Comparison of ENCODE assay signal across 8 cellular contexts in genomic region chr4:742742-743311, GRCh38. TPM values are rescaled to one million over a fixed set of nuclear protein-coding genes. Genes with fewer than 3 reads are reported as not detected.
DNase-seq lines count a peak whose midpoint lies in the region; ATAC-seq and TF ChIP-seq lines count a peak whose summit lies in the region.

No MANE protein-coding gene starts in this region.

- 62% methylated on average over 14 of the region's 26 CpGs for WGBS in suprapubic skin

- H3K36me3 ChIP-seq in CD8-positive, alpha-beta memory T cell (ENCODE audit: insufficient read depth, low read length) = peaks cover 2% of the 10 kb centered on the region
- H3K36me3 ChIP-seq in neural progenitor cell (no peaks in the 10 kb centered on the region), suprapubic skin (peaks cover 52% of the 10 kb centered on the region)

- no peak overlapping the region for H2AFZ ChIP-seq in neural progenitor cell (replicated peaks)

- no peaks in the 10 kb centered on the region for H3K4me1 ChIP-seq in CD8-positive, alpha-beta memory T cell (ENCODE audit: insufficient read depth, low read length)
- H3K4me1 ChIP-seq in neural progenitor cell (no peaks in the 10 kb centered on the region), suprapubic skin (no peaks in the 10 kb centered on the region)

- no peak overlapping the region for H3K4me2 ChIP-seq in neural progenitor cell

- peak; percentile 61 for ATAC-seq in GM21786 (IDR thresholded peaks at IDR 0.05; ENCODE audit: unreplicated experiment)
- ATAC-seq in GM19455 (IDR thresholded peaks at IDR 0.05; ENCODE audit: unreplicated experiment) = no peak

- peaks cover 14% of the 10 kb centered on the region for H4K20me1 ChIP-seq in neural progenitor cell (ENCODE audit: low read depth)

- no peak overlapping the region for H3K9ac ChIP-seq in neural progenitor cell

- peaks cover 0 to 30% (median 3%) of the 10 kb centered on the region in 3 donors for H3K36me3 Mint-ChIP-seq in CD8-positive, alpha-beta memory T cell
- H3K36me3 Mint-ChIP-seq in neural progenitor cell = peaks cover 20% of the 10 kb centered on the region

- peak overlapping the region in 2 of 8 donors; percentile 9 to 17 for H3K27ac Mint-ChIP-seq in CD8-positive, alpha-beta memory T cell
- H3K27ac Mint-ChIP-seq in neural progenitor cell = no peak overlapping the region

- H3K4me3 Mint-ChIP-seq in CD8-positive, alpha-beta memory T cell = no peak overlapping the region
- no peak overlapping the region for H3K4me3 Mint-ChIP-seq in neural progenitor cell

- H3K4me1 Mint-ChIP-seq in CD8-positive, alpha-beta memory T cell = peaks cover 0 to 4% (median under 1%) of the 10 kb centered on the region in 3 donors
- H3K4me1 Mint-ChIP-seq in neural progenitor cell = peaks cover 1% of the 10 kb centered on the region

- peak; percentile 82 for TF ChIP-seq CTCF in neural progenitor cell (IDR thresholded peaks at IDR 0.05)
- peak; percentile 53 to 91 for TF ChIP-seq CTCF in suprapubic skin (IDR thresholded peaks at IDR 0.05)

- no peaks in the 10 kb centered on the region for H3K9me3 Mint-ChIP-seq in CD8-positive, alpha-beta memory T cell
- H3K9me3 Mint-ChIP-seq in neural progenitor cell = peaks cover 4% of the 10 kb centered on the region

- POLR2A ChIA-PET in CD8-positive, alpha-beta memory T cell (lab: Charles Lee) = interaction anchor here (1.5 kb wide), 1 partner anchor 244 kb away, joined by 9 read pairs; the partner anchor contains the start of gene IDUA

- H3K27ac ChIP-seq in CD8-positive, alpha-beta memory T cell (ENCODE audit: low read depth, low read length) = no peak overlapping the region
- H3K27ac ChIP-seq in neural progenitor cell = no peak overlapping the region
- H3K27ac ChIP-seq in suprapubic skin = no peak overlapping the region

- H3K4me3 ChIP-seq in CD8-positive, alpha-beta memory T cell (ENCODE audit: low read length) = no peak overlapping the region
- no peak overlapping the region for H3K4me3 ChIP-seq in neural progenitor cell
- no peak overlapping the region for H3K4me3 ChIP-seq in suprapubic skin

- H3K9me3 ChIP-seq in CD8-positive, alpha-beta memory T cell (ENCODE audit: low read length) = no peaks in the 10 kb centered on the region
- H3K9me3 ChIP-seq in neural progenitor cell (ENCODE audit: low read depth) (no peaks in the 10 kb centered on the region), suprapubic skin (no peaks in the 10 kb centered on the region)

- H3K27me3 ChIP-seq in CD8-positive, alpha-beta memory T cell (ENCODE audit: insufficient read depth, low read length, poor library complexity, severe bottlenecking) = no peaks in the 10 kb centered on the region
- H3K27me3 ChIP-seq in neural progenitor cell = no peaks in the 10 kb centered on the region
- H3K27me3 ChIP-seq in suprapubic skin = no peaks in the 10 kb centered on the region

- peak; percentile 63 to 83 (median 66) for DNase-seq in CD8-positive, alpha-beta memory T cell
- DNase-seq in NOMO-1 treated with DMSO at 0.1 percent for 48 hours (lab: John Stamatoyannopoulos, UW; ENCODE audit: unreplicated experiment) = peak; percentile 29
- peak; percentile 45 for DNase-seq in activated CD8-positive, alpha-beta memory T cell treated with anti-CD3 and anti-CD28 coated beads, Interleukin-2, amount 50 U/mL, for 1 hour (ENCODE audit: extremely low read depth)
- DNase-seq in erythroblast (lab: John Stamatoyannopoulos, UW) = peak; percentile 64 to 80
- peak; percentile 67 for DNase-seq in neural progenitor cell (ENCODE audit: low spot score)
- no peak for DNase-seq in suprapubic skin (ENCODE audit: low spot score in 2 of 2)

- H3F3A ChIP-seq in neural progenitor cell (ENCODE audit: low read depth) = peaks cover 16% of the 10 kb centered on the region

- CTCF ChIA-PET in CD8-positive, alpha-beta memory T cell (lab: Charles Lee) = interaction anchor here (0.6 to 5.4 kb wide), 24 partner anchors 9 to 523 kb away, joined by 3 to 60 read pairs (median 4); partner anchors contain the start of genes GAK, IDUA and TMEM175

- TF ChIP-seq EP300 in suprapubic skin (IDR thresholded peaks at IDR 0.05) = no peak

- no peaks in the 10 kb centered on the region for H3K27me3 Mint-ChIP-seq in CD8-positive, alpha-beta memory T cell
- peaks cover 4% of the 10 kb centered on the region for H3K27me3 Mint-ChIP-seq in neural progenitor cell (ENCODE audit: insufficient read depth, low read depth)

- TF ChIP-seq POLR2A in erythroblast (IDR thresholded peaks at IDR 0.05; ENCODE audit: low read length) (no peak), suprapubic skin (IDR thresholded peaks at IDR 0.05) (no peak)

- no peaks in the 10 kb centered on the region for H3K79me2 ChIP-seq in neural progenitor cell (ENCODE audit: low read depth)

RNA-seq across cellular contexts. Expression of gene PCGF3, which starts 37.2 kb away (rescaled TPM):
- 10 to 100 TPM; 24.7 to 26.1 TPM for total RNA-seq in CD8-positive, alpha-beta memory T cell
- polyA plus RNA-seq in CD8-positive, alpha-beta memory T cell = 4.8 TPM
- total RNA-seq in neural progenitor cell (ENCODE audit: low replicate concordance) = 44.7 and 59.1 TPM in 2 replicates
- 100 to 1,000 TPM in 1 of 4 donors, 10 to 100 TPM in 3; 59.7 to 152 (median 71.2) TPM for total RNA-seq in suprapubic skin

RNA-seq across cellular contexts. Expression of gene SLC49A3, which starts 53.9 kb away (rescaled TPM):
- 1 to 10 TPM in 1 of 2 experiments, under 1 TPM in 1; 0.80 to 1.1 TPM for total RNA-seq in CD8-positive, alpha-beta memory T cell
- polyA plus RNA-seq in CD8-positive, alpha-beta memory T cell = 0.52 TPM
- total RNA-seq in neural progenitor cell (ENCODE audit: low replicate concordance) (1.9 and 3.4 TPM in 2 replicates), suprapubic skin (10 to 100 TPM in 3 of 4 donors, 1 to 10 TPM in 1; 8.9 to 21.1 (median 17.4) TPM)

Comparison
In these comparisons a context has a peak if more than half of its experiments do, and no peak if none do; other contexts are left out.
1. DNase-seq: peak in CD8-positive, alpha-beta memory T cell (5 of 5), NOMO-1 treated with DMSO at 0.1 percent for 48 hours (single experiment), activated CD8-positive, alpha-beta memory T cell treated with anti-CD3 and anti-CD28 coated beads, Interleukin-2, amount 50 U/mL, for 1 hour (single experiment), erythroblast (2 of 2) and neural progenitor cell (single experiment); none in suprapubic skin (0 of 2).